In genomic region chr1:173869108-173869359, GRCh38 we compare ENCODE assay signal across 9 cellular contexts. TPM values are rescaled to one million over a fixed set of nuclear protein-coding genes. Genes with fewer than 3 reads are reported as not detected.
A peak's percentile ranks its signal among the peaks of the same experiment; 100 is the strongest.
DNase-seq lines count a peak whose midpoint lies in the region; ATAC-seq, FAIRE-seq and TF ChIP-seq lines count a peak whose summit lies in the region.
"Had no signal": no experiment of that assay in that cellular context is flagged by ENCODE, and none has a peak within 500 bp of the region (broad histone marks: within the 10 kb centered on the region; RNA-seq: fewer than 3 reads in every experiment).

No MANE protein-coding gene starts in this region.

- H3K9me3 ChIP-seq in adrenal gland (replicated peaks in 1 of 3) (no peaks in the 10 kb centered on the region), liver (ENCODE audit: control insufficient read depth in 4 of 4, low read length in 3 of 4) (no peaks in the 10 kb centered on the region), tibial artery (no peaks in the 10 kb centered on the region)

- H3K27ac Mint-ChIP-seq in activated CD8-positive, alpha-beta memory T cell treated with anti-CD3 and anti-CD28 coated beads, Interleukin-2, amount 10 ng/mL, durations not matched to agents 7 days and 5 days = peak overlapping the region; percentile 95

- FAIRE-seq in GM19239 (lab: Jason Lieb, UNC) = no peak

- no peak for ATAC-seq in activated CD8-positive, alpha-beta memory T cell treated with anti-CD3 and anti-CD28 coated beads, Interleukin-2, amount 10 ng/mL, durations not matched to agents 7 days and 5 days
- no peak for ATAC-seq in GM19035 (IDR thresholded peaks at IDR 0.05; ENCODE audit: unreplicated experiment)

- 1 to 5% (median 5%) methylated on average over 3 of the region's 3 CpGs for WGBS in adrenal gland, 4 donors
- 1% methylated on average over 3 of the region's 3 CpGs for WGBS in liver

- peak overlapping the region; percentile 75 to 99 (median 90) for H3K27ac ChIP-seq in adrenal gland
- peak overlapping the region; percentile 81 to 98 for H3K27ac ChIP-seq in liver (ENCODE audit: low read depth in 1 of 2, low read length in 2 of 2)
- peak overlapping the region; percentile 94 to 95 for H3K27ac ChIP-seq in tibial artery

- H3K4me3 ChIP-seq in adrenal gland (peak overlapping the region in 3 of 4 donors; percentile 77 to 94 (median 91)), liver (ENCODE audit: low read depth in 1 of 3, low read length in 3 of 3) (peak overlapping the region; percentile 73 to 89 (median 84)), tibial artery (peak overlapping the region; percentile 80 to 81)

- no peak for DNase-seq in activated CD8-positive, alpha-beta memory T cell treated with anti-CD3 and anti-CD28 coated beads, Interleukin-2, amount 10 ng/mL, durations not matched to agents 7 days and 5 days
- no peak for DNase-seq in activated CD8-positive, alpha-beta memory T cell treated with anti-CD3 and anti-CD28 coated beads, Interleukin-2, amount 50 U/mL, for 48 hours
- no peak for DNase-seq in adrenal gland
- no peak for DNase-seq in tibial artery
- no peak for DNase-seq in GM19239 (ENCODE audit: insufficient read length, low spot score)
- no peak for DNase-seq in DMS53 treated with DMSO at 0.1 percent for 48 hours (lab: John Stamatoyannopoulos, UW; ENCODE audit: unreplicated experiment)

- H3K4me3 Mint-ChIP-seq in activated CD8-positive, alpha-beta memory T cell treated with anti-CD3 and anti-CD28 coated beads, Interleukin-2, amount 10 ng/mL, durations not matched to agents 7 days and 5 days = peak overlapping the region; percentile 89

- no peak for TF ChIP-seq POLR2A in adrenal gland (IDR thresholded peaks at IDR 0.05)

- H3K36me3 ChIP-seq in adrenal gland (replicated peaks in 1 of 2) (peaks cover 0 to 42% of the 10 kb centered on the region in 2 donors), liver (ENCODE audit: control insufficient read depth in 4 of 4, insufficient read depth in 3 of 4, low read depth in 1 of 4, low read length in 3 of 4) (peaks cover 4 to 22% (median 20%) of the 10 kb centered on the region in 4 donors), tibial artery (peaks cover 23 to 42% (median 37%) of the 10 kb centered on the region in 3 donors)

- no peak for TF ChIP-seq RAD21 in liver (IDR thresholded peaks at IDR 0.05)

- peaks cover 62% of the 10 kb centered on the region for H3K4me1 Mint-ChIP-seq in activated CD8-positive, alpha-beta memory T cell treated with anti-CD3 and anti-CD28 coated beads, Interleukin-2, amount 10 ng/mL, durations not matched to agents 7 days and 5 days

- H3K27me3 ChIP-seq in adrenal gland = no peaks in the 10 kb centered on the region
- no peaks in the 10 kb centered on the region for H3K27me3 ChIP-seq in liver (ENCODE audit: control insufficient read depth in 4 of 4, insufficient read depth in 4 of 4, low read length in 3 of 4)
- H3K27me3 ChIP-seq in tibial artery = no peaks in the 10 kb centered on the region

- TF ChIP-seq CTCF in adrenal gland (IDR thresholded peaks at IDR 0.05) (no peak), liver (IDR thresholded peaks at IDR 0.05; ENCODE audit: low read depth, low read length, missing input control) (no peak), tibial artery (IDR thresholded peaks at IDR 0.05) (no peak)

- H3K27me3 Mint-ChIP-seq in activated CD8-positive, alpha-beta memory T cell treated with anti-CD3 and anti-CD28 coated beads, Interleukin-2, amount 10 ng/mL, durations not matched to agents 7 days and 5 days = no peaks in the 10 kb centered on the region

- intact Hi-C loops in adrenal gland (cut with DNase I) (no loop called here), tibial artery (cut with DNase I; ENCODE audit: low total_unique reads) (loop anchor here (2.0 to 10.0 kb wide), 3 partner anchors 42 to 392 kb away; partner anchors contain the start of genes PRDX6 and RC3H1)

- peaks cover 27 to 55% of the 10 kb centered on the region in 2 donors for H3K4me1 ChIP-seq in adrenal gland (replicated peaks in 1 of 2)
- H3K4me1 ChIP-seq in liver (ENCODE audit: control insufficient read depth in 4 of 4, insufficient read depth in 4 of 4, low read length in 3 of 4) = peaks cover 2 to 22% (median 12%) of the 10 kb centered on the region in 4 donors
- peaks cover 0 to 33% (median 9%) of the 10 kb centered on the region in 4 donors for H3K4me1 ChIP-seq in tibial artery

- H3K9ac ChIP-seq in liver (ENCODE audit: low read depth in 1 of 2, low read length in 2 of 2) = peak overlapping the region; percentile 71 to 79

- peaks cover 55% of the 10 kb centered on the region for H3K36me3 Mint-ChIP-seq in activated CD8-positive, alpha-beta memory T cell treated with anti-CD3 and anti-CD28 coated beads, Interleukin-2, amount 10 ng/mL, durations not matched to agents 7 days and 5 days

- CTCF ChIA-PET in activated CD8-positive, alpha-beta memory T cell treated with anti-CD3 and anti-CD28 coated beads, Interleukin-2, amount 10 ng/mL, durations not matched to agents 7 days and 5 days (lab: Charles Lee) = interaction anchor here (1.0 to 1.7 kb wide), 4 partner anchors 45 to 438 kb away, joined by 3 to 7 read pairs (median 4); partner anchors contain the start of gene DARS2

- no peaks in the 10 kb centered on the region for H3K9me3 Mint-ChIP-seq in activated CD8-positive, alpha-beta memory T cell treated with anti-CD3 and anti-CD28 coated beads, Interleukin-2, amount 10 ng/mL, durations not matched to agents 7 days and 5 days (ENCODE audit: low read depth)

TF ChIP-seq in liver, 16 proteins besides CTCF, POLR2A, EP300 and RAD21 (continues in another document):
- TF ChIP-seq SP1 (IDR thresholded peaks at IDR 0.05) (peak; percentile 20), HNF4G (IDR thresholded peaks at IDR 0.05) (no peak), FOXA2 (IDR thresholded peaks at IDR 0.05) (peak; percentile 20), YY1 (IDR thresholded peaks at IDR 0.05) (peak; percentile 17)
- TF ChIP-seq, protein P1, sequence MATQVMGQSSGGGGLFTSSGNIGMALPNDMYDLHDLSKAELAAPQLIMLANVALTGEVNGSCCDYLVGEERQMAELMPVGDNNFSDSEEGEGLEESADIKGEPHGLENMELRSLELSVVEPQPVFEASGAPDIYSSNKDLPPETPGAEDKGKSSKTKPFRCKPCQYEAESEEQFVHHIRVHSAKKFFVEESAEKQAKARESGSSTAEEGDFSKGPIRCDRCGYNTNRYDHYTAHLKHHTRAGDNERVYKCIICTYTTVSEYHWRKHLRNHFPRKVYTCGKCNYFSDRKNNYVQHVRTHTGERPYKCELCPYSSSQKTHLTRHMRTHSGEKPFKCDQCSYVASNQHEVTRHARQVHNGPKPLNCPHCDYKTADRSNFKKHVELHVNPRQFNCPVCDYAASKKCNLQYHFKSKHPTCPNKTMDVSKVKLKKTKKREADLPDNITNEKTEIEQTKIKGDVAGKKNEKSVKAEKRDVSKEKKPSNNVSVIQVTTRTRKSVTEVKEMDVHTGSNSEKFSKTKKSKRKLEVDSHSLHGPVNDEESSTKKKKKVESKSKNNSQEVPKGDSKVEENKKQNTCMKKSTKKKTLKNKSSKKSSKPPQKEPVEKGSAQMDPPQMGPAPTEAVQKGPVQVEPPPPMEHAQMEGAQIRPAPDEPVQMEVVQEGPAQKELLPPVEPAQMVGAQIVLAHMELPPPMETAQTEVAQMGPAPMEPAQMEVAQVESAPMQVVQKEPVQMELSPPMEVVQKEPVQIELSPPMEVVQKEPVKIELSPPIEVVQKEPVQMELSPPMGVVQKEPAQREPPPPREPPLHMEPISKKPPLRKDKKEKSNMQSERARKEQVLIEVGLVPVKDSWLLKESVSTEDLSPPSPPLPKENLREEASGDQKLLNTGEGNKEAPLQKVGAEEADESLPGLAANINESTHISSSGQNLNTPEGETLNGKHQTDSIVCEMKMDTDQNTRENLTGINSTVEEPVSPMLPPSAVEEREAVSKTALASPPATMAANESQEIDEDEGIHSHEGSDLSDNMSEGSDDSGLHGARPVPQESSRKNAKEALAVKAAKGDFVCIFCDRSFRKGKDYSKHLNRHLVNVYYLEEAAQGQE (IDR thresholded peaks at IDR 0.05) = no peak
- TF ChIP-seq, protein P2, sequence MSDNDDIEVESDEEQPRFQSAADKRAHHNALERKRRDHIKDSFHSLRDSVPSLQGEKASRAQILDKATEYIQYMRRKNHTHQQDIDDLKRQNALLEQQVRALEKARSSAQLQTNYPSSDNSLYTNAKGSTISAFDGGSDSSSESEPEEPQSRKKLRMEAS (IDR thresholded peaks at IDR 0.05) = peak; percentile 10

RNA-seq across cellular contexts. Expression of gene ZBTB37, which starts 0.9 kb away (rescaled TPM):
- total RNA-seq in activated CD8-positive, alpha-beta memory T cell treated with anti-CD3 and anti-CD28 coated beads, Interleukin-2, amount 10 ng/mL, durations not matched to agents 7 days and 5 days = 10 to 100 TPM in 1 of 2 experiments, 1 to 10 TPM in 1; 9.5 to 13.3 TPM
- total RNA-seq in adrenal gland (10 to 100 TPM in 4 of 8 donors, 1 to 10 TPM in 4; 5.1 to 17.7 (median 10.5) TPM), liver (1 to 10 TPM; 5.7 to 6.1 TPM)
- polyA plus RNA-seq in adrenal gland (1 to 10 TPM in 2 of 3 donors, under 1 TPM in 1; 0.91 to 4.2 (median 3.6) TPM), liver (under 1 TPM; 0.67 to 0.84 TPM)

RNA-seq across cellular contexts. Expression of gene GAS5, which starts 1.2 kb away (rescaled TPM):
- total RNA-seq in activated CD8-positive, alpha-beta memory T cell treated with anti-CD3 and anti-CD28 coated beads, Interleukin-2, amount 10 ng/mL, durations not matched to agents 7 days and 5 days = 100 to 1,000 TPM; 418 to 494 TPM
- total RNA-seq in adrenal gland (100 to 1,000 TPM; 112 to 331 (median 235) TPM), liver (10 to 100 TPM; 60.2 to 84.8 TPM)
- polyA plus RNA-seq in adrenal gland (100 to 1,000 TPM; 116 to 720 (median 678) TPM), liver (10 to 100 TPM; 28.6 to 56.8 TPM)

RNA-seq across cellular contexts. Expression of gene CENPL, which starts 44.4 kb away (rescaled TPM):
- 10 to 100 TPM; 35.4 to 42.0 TPM for total RNA-seq in activated CD8-positive, alpha-beta memory T cell treated with anti-CD3 and anti-CD28 coated beads, Interleukin-2, amount 10 ng/mL, durations not matched to agents 7 days and 5 days
- total RNA-seq in adrenal gland (10 to 100 TPM in 1 of 8 donors, 1 to 10 TPM in 7; 1.3 to 63.3 (median 5.4) TPM), liver (10 to 100 TPM in 1 of 2 donors, 1 to 10 TPM in 1; 1.5 to 19.1 TPM)
- polyA plus RNA-seq in adrenal gland (1 to 10 TPM in 2 of 3 donors, under 1 TPM in 1; 0.94 to 6.2 (median 2.3) TPM), liver (under 1 TPM; 0.61 to 0.87 TPM)

RNA-seq across cellular contexts. Expression of gene DARS2, which starts 44.6 kb away (rescaled TPM):
- 10 to 100 TPM; 28.7 to 32.3 TPM for total RNA-seq in activated CD8-positive, alpha-beta memory T cell treated with anti-CD3 and anti-CD28 coated beads, Interleukin-2, amount 10 ng/mL, durations not matched to agents 7 days and 5 days
- total RNA-seq in adrenal gland (10 to 100 TPM; 20.4 to 33.5 (median 25.1) TPM), liver (10 to 100 TPM in 1 of 2 donors, 1 to 10 TPM in 1; 9.7 to 13.0 TPM)
- polyA plus RNA-seq in adrenal gland (10 to 100 TPM in 1 of 3 donors, 1 to 10 TPM in 2; 6.2 to 35.1 (median 8.7) TPM), liver (10 to 100 TPM in 1 of 2 donors, 1 to 10 TPM in 1; 5.0 to 10.5 TPM)

RNA-seq across cellular contexts. Expression of gene SERPINC1, which starts 48.1 kb away (rescaled TPM):
- not detected for total RNA-seq in activated CD8-positive, alpha-beta memory T cell treated with anti-CD3 and anti-CD28 coated beads, Interleukin-2, amount 10 ng/mL, durations not matched to agents 7 days and 5 days
- total RNA-seq in adrenal gland = 1 to 10 TPM in 2 of 8 donors, under 1 TPM in 3, not detected in 3; 0.19 to 1.2 (median 0.70) TPM
- under 1 TPM in 2 of 3 donors, not detected in 1; 0.40 to 0.49 TPM for polyA plus RNA-seq in adrenal gland
- 1,000 to 10,000 TPM in 1 of 2 donors, 100 to 1,000 TPM in 1; 742 to 2,309 TPM for total RNA-seq in liver
- 1,000 to 10,000 TPM; 2,515 to 2,589 TPM for polyA plus RNA-seq in liver
- total RNA-seq: Daoy had no signal
